Comparison of ENCODE assay signal across 1 cellular context in genomic region chr11:67060111-67060522, GRCh38.
TF ChIP-seq lines count a peak whose summit lies in the region.

No MANE protein-coding gene starts in this region.

TF ChIP-seq in H1, 55 proteins besides CTCF, POLR2A, EP300 and RAD21:
- TF ChIP-seq RXRA (IDR thresholded peaks at IDR 0.05; ENCODE audit: insufficient read depth, low read depth, low read length): no peak
- TF ChIP-seq ATF3 (IDR thresholded peaks at IDR 0.05; ENCODE audit: insufficient read depth, low read depth, low read length): no peak
- TF ChIP-seq ZNF274 (IDR thresholded peaks at IDR 0.05; ENCODE audit: borderline replicate concordance, extremely low read depth, low read length): no peak
- TF ChIP-seq KDM4A (IDR thresholded peaks at IDR 0.05; ENCODE audit: low read depth, low read length, severe bottlenecking): no peak
- no peak for TF ChIP-seq POU5F1 (IDR thresholded peaks at IDR 0.05; ENCODE audit: low read depth, low read length)
- TF ChIP-seq TBP (IDR thresholded peaks at IDR 0.05; ENCODE audit: low read depth, low read length): no peak
- no peak for TF ChIP-seq SP1 (IDR thresholded peaks at IDR 0.05; ENCODE audit: low read depth, low read length)
- TF ChIP-seq BRCA1 (IDR thresholded peaks at IDR 0.05; ENCODE audit: low read depth, low read length): no peak
- no peak for TF ChIP-seq CHD1 (IDR thresholded peaks at IDR 0.05; ENCODE audit: low read depth, low read length)
